ENCODE assay signal across 1 cellular context in the genomic region with DNA sequence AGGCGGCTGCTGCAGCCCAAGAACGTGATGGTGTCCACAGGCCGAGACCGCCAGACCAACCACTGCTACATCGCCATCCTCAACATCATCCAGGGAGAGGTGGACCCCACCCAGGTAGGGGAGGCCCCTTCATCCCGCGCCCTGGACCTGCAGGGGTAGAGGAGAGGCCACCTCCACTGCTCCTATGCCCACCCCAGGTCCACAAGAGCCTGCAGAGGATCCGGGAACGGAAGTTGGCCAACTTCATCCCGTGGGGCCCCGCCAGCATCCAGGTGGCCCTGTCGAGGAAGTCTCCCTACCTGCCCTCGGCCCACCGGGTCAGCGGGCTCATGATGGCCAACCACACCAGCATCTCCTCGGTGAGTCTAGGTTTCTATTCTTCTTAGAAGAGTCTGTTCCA. TPM values are rescaled to one million over a fixed set of nuclear protein-coding genes. Genes with fewer than 3 reads are reported as not detected.
"Had no signal": no experiment of that assay in that cellular context is flagged by ENCODE, and none has a peak within 500 bp of the region (broad histone marks: within the 10 kb centered on the region; RNA-seq: fewer than 3 reads in every experiment).

No MANE protein-coding gene starts in this region.

RNA-seq across cellular contexts. Expression of gene CCR10, which starts 15.5 kb away (rescaled TPM):
- total RNA-seq: PC-9 had no signal
